In genomic region chr15:35522061-35522460, GRCh38 we compare ENCODE assay signal across 17 cellular contexts. TPM values are rescaled to one million over a fixed set of nuclear protein-coding genes. Genes with fewer than 3 reads are reported as not detected.
DNase-seq lines count a peak whose midpoint lies in the region; ATAC-seq and TF ChIP-seq lines count a peak whose summit lies in the region.
"Had no signal": no experiment of that assay in that cellular context is flagged by ENCODE, and none has a peak within 500 bp of the region (broad histone marks: within the 10 kb centered on the region; RNA-seq: fewer than 3 reads in every experiment).

No MANE protein-coding gene starts in this region.

- TF ChIP-seq CTCF in WTC11 (IDR thresholded peaks at IDR 0.05) (no peak), fibroblast of the aortic adventitia (IDR thresholded peaks at IDR 0.05; ENCODE audit: insufficient read depth, low read length) (peak; percentile 9)

- ATAC-seq in left cardiac atrium (no peak), WTC11 (peak; percentile 48; the same call in 1 of the 2 replicates), GM21717 (IDR thresholded peaks at IDR 0.05; ENCODE audit: unreplicated experiment) (no peak), HG02885 (IDR thresholded peaks at IDR 0.05; ENCODE audit: poor library complexity, unreplicated experiment) (no peak)
- ATAC-seq: A549; naive thymus-derived CD8-positive, alpha-beta T cell; T-helper 17 cell had no signal

- POLR2A ChIA-PET in WTC11 (lab: Charles Lee): no interaction called here

- no peaks in the 10 kb centered on the region for H3K9me3 Mint-ChIP-seq in WTC11
- H3K9me3 Mint-ChIP-seq: naive thymus-derived CD8-positive, alpha-beta T cell had no signal

- no peak overlapping the region for H3K4me3 Mint-ChIP-seq in WTC11
- H3K4me3 Mint-ChIP-seq: naive thymus-derived CD8-positive, alpha-beta T cell; T-helper 17 cell had no signal

- CTCF ChIA-PET in WTC11 (lab: Charles Lee): no interaction called here

- no peaks in the 10 kb centered on the region for H3K27me3 Mint-ChIP-seq in WTC11 (ENCODE audit: low read depth)
- H3K27me3 Mint-ChIP-seq: naive thymus-derived CD8-positive, alpha-beta T cell; T-helper 17 cell had no signal

- no peaks in the 10 kb centered on the region for H3K36me3 Mint-ChIP-seq in WTC11

- intact Hi-C loops in left cardiac atrium (cut with DNase I) (loop anchor here (5.0 to 10.0 kb wide), 2 partner anchors 393 to 975 kb away; no protein-coding TSS in a partner anchor), cardiac septum (cut with DNase I) (loop anchor here (5.0 kb wide), 2 partner anchors 230 to 390 kb away; no protein-coding TSS in a partner anchor)

- H3K4me3 ChIP-seq in fibroblast of the aortic adventitia (ENCODE audit: low read depth, low read length): no peak overlapping the region
- H3K4me3 ChIP-seq: A549, colonic mucosa, thyroid gland had no signal

- DNase-seq in left cardiac atrium (peak; percentile 19), cardiac septum (ENCODE audit: low spot score) (no peak), WTC11 (ENCODE audit: low spot score) (no peak), fibroblast of the aortic adventitia (ENCODE audit: low read depth) (peak; percentile 11), retina (peak; percentile 6), NCI-H128 (lab: John Stamatoyannopoulos, UW; ENCODE audit: unreplicated experiment) (no peak)
- DNase-seq: activated CD4-positive, alpha-beta T cell treated with anti-CD3 and anti-CD28 coated beads, Interleukin-2, amount 50 U/mL, for 4 hours; activated T-cell treated with anti-CD3 and anti-CD28 coated beads, Interleukin-2, amount 50 U/mL, for 48 hours; colonic mucosa; hippocampal formation; naive thymus-derived CD8-positive, alpha-beta T cell; NCI-H774; T-helper 17 cell; thyroid gland had no signal

- peaks cover 45% of the 10 kb centered on the region for H3K4me1 Mint-ChIP-seq in WTC11

- peak overlapping the region; percentile 31; the same call in 1 of the 2 replicates for H3K27ac Mint-ChIP-seq in WTC11

TF ChIP-seq in WTC11, 78 proteins besides CTCF, POLR2A, EP300 and RAD21:
- no peak for TF ChIP-seq ATF1 (CRISPR knock-in tag; IDR thresholded peaks at IDR 0.05)
- TF ChIP-seq, protein P1, sequence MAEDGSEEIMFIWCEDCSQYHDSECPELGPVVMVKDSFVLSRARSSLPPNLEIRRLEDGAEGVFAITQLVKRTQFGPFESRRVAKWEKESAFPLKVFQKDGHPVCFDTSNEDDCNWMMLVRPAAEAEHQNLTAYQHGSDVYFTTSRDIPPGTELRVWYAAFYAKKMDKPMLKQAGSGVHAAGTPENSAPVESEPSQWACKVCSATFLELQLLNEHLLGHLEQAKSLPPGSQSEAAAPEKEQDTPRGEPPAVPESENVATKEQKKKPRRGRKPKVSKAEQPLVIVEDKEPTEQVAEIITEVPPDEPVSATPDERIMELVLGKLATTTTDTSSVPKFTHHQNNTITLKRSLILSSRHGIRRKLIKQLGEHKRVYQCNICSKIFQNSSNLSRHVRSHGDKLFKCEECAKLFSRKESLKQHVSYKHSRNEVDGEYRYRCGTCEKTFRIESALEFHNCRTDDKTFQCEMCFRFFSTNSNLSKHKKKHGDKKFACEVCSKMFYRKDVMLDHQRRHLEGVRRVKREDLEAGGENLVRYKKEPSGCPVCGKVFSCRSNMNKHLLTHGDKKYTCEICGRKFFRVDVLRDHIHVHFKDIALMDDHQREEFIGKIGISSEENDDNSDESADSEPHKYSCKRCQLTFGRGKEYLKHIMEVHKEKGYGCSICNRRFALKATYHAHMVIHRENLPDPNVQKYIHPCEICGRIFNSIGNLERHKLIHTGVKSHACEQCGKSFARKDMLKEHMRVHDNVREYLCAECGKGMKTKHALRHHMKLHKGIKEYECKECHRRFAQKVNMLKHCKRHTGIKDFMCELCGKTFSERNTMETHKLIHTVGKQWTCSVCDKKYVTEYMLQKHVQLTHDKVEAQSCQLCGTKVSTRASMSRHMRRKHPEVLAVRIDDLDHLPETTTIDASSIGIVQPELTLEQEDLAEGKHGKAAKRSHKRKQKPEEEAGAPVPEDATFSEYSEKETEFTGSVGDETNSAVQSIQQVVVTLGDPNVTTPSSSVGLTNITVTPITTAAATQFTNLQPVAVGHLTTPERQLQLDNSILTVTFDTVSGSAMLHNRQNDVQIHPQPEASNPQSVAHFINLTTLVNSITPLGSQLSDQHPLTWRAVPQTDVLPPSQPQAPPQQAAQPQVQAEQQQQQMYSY (CRISPR knock-in tag; IDR thresholded peaks at IDR 0.05): peak; percentile 42; the same call in 1 of the 2 replicates

RNA-seq across cellular contexts. Expression of gene DPH6, which starts 23.9 kb away (rescaled TPM):
- total RNA-seq in left cardiac atrium (10 to 100 TPM in 1 of 2 donors, 1 to 10 TPM in 1; 9.9 to 16.5 TPM), cardiac septum (19.7 TPM), WTC11 (2021) (30.4 to 32.7 TPM (median 31.7 TPM) in 3 replicates), fibroblast of the aortic adventitia (ENCODE audit: low replicate concordance) (23.3 and 51.3 TPM in 2 replicates)

Comparison
In these comparisons a context has a peak if more than half of its experiments do, and no peak if none do; other contexts are left out.
1. DNase-seq: peak in left cardiac atrium (single experiment), fibroblast of the aortic adventitia (single experiment) and retina (single experiment); none in cardiac septum (single experiment), WTC11 (single experiment) and NCI-H128 (single experiment).